In the genomic region with DNA sequence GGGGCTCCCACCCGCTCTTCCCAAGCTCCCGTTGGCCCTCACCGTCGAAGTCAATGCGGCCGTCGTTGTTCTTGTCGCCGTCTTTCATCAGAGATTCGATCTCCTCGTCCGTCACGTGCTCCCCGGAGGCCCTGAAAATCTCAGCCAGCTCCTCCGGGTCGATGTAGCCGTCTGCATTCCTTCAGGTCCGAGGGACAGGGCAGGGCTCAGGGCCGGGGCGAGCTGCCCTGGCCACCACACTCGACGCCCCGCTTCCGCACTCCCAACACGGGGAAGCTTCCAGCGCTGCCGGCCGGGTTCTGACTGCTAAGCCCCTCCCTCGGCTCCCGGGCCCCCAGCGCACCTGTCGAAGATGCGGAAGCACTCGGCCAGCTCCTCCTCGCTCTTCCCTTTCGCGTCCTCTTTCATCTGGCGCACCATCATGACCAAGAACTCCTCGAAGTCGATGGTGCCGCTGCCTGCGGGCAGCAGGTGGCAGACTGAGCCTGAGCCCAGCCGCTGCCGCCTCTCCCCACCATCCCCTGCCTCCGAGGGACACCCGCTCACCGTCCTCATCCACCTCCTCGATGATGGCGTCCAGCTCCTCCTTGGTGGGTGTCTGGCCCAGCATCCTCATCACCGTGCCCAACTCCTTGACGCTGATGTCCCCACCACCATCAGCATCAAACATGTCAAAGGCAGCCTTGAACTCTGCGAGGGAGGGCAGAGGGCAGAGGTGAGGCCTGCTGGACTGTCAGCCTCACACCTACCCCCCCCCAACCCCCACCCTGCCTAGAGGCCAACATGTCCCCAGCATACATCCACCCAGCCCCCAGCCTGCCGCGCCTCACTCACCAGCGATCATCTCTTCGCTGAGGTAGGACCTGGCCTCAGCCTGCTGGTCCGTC, we compare ENCODE assay signal across 9 cellular contexts. TPM values are rescaled to one million over a fixed set of nuclear protein-coding genes. Genes with fewer than 3 reads are reported as not detected.
DNase-seq lines count a peak whose midpoint lies in the region; ATAC-seq and TF ChIP-seq lines count a peak whose summit lies in the region.
"Had no signal": no experiment of that assay in that cellular context is flagged by ENCODE, and none has a peak within 500 bp of the region (broad histone marks: within the 10 kb centered on the region; RNA-seq: fewer than 3 reads in every experiment).

No MANE protein-coding gene starts in this region.

- H2AFZ ChIP-seq in DND-41 (ENCODE audit: low read depth, low read length): no peak overlapping the region

- H3K27me3 ChIP-seq in DND-41 (ENCODE audit: insufficient read depth, low read length, poor library complexity) (peaks cover 4% of the 10 kb centered on the region), foreskin keratinocyte (peaks cover 21% of the 10 kb centered on the region), psoas muscle (ENCODE audit: insufficient read depth in 3 of 3, low read length in 2 of 3) (no peaks in the 10 kb centered on the region)

- no peaks in the 10 kb centered on the region for H3K9me3 Mint-ChIP-seq in activated T-helper 1 cell treated with anti-CD3 and anti-CD28 coated beads, Interleukin-12 subunit alpha, Interleukin-12 subunit beta, Interleukin-2, Interleukin-4 antibody, amounts not matched to agents 30 ng/mL and 10 ng/mL and 1 ng/mL, durations not matched to agents 14 hours and 24 hours and 36 hours

- DNase-seq in DND-41 (no peak), NCI-H2029 treated with DMSO at 0.1 percent for 48 hours (lab: John Stamatoyannopoulos, UW) (peak; percentile 17), foreskin keratinocyte (no peak), psoas muscle (peak; percentile 65 to 80)
- DNase-seq in activated T-helper 1 cell treated with anti-CD3 and anti-CD28 coated beads, Interleukin-12 subunit alpha, Interleukin-12 subunit beta, Interleukin-2, Interleukin-4 antibody, amounts not matched to agents 30 ng/mL and 10 ng/mL and 1 ng/mL, durations not matched to agents 14 hours and 24 hours and 36 hours (ENCODE audit: low spot score): peak; percentile 28

- H3K4me3 ChIP-seq in DND-41 (ENCODE audit: low read depth in 1 of 2, low read length in 2 of 2) (no peak overlapping the region), psoas muscle (peak overlapping the region; percentile 81)

- intact Hi-C loops in activated T-helper 1 cell treated with anti-CD3 and anti-CD28 coated beads, Interleukin-12 subunit alpha, Interleukin-12 subunit beta, Interleukin-2, Interleukin-4 antibody, amounts not matched to agents 30 ng/mL and 10 ng/mL and 1 ng/mL, durations not matched to agents 14 hours and 24 hours and 36 hours (cut with micrococcal nuclease): loop anchor here (1.0 to 2.0 kb wide), 2 partner anchors 67 to 139 kb away; partner anchors contain the start of genes CTSA and NEURL2
- intact Hi-C loops in psoas muscle (cut with DNase I): loop anchor here (2.0 to 5.0 kb wide), 4 partner anchors 57 to 138 kb away; partner anchors contain the start of gene ZSWIM1 (in 1 of the 2)

- H3K4me1 ChIP-seq in DND-41 (ENCODE audit: insufficient read depth, low read length): no peaks in the 10 kb centered on the region
- no peaks in the 10 kb centered on the region for H3K4me1 ChIP-seq in foreskin keratinocyte
- peaks cover 38% of the 10 kb centered on the region for H3K4me1 ChIP-seq in psoas muscle

- 0 out of 3 replicates have a peak, but pooled peaks have one; percentile 35 for ATAC-seq in DND-41 (ENCODE audit: insufficient read depth, low read depth)
- ATAC-seq in foreskin keratinocyte: peak; percentile 53
- peak in 3 of 4 donors; percentile 40 to 55 (median 42) for ATAC-seq in psoas muscle
- ATAC-seq in GM21723 (IDR thresholded peaks at IDR 0.05; ENCODE audit: unreplicated experiment): no peak
- no peak for ATAC-seq in GM18870 (IDR thresholded peaks at IDR 0.05; ENCODE audit: unreplicated experiment)
- ATAC-seq in GM18907 (IDR thresholded peaks at IDR 0.05; ENCODE audit: unreplicated experiment): no peak

- H3K27me3 Mint-ChIP-seq in activated T-helper 1 cell treated with anti-CD3 and anti-CD28 coated beads, Interleukin-12 subunit alpha, Interleukin-12 subunit beta, Interleukin-2, Interleukin-4 antibody, amounts not matched to agents 30 ng/mL and 10 ng/mL and 1 ng/mL, durations not matched to agents 14 hours and 24 hours and 36 hours (ENCODE audit: insufficient read depth): peaks cover 37% of the 10 kb centered on the region

- H4K20me1 ChIP-seq in DND-41 (ENCODE audit: insufficient read depth, low read length): no peaks in the 10 kb centered on the region

- no peak overlapping the region for H3K27ac Mint-ChIP-seq in activated T-helper 1 cell treated with anti-CD3 and anti-CD28 coated beads, Interleukin-12 subunit alpha, Interleukin-12 subunit beta, Interleukin-2, Interleukin-4 antibody, amounts not matched to agents 30 ng/mL and 10 ng/mL and 1 ng/mL, durations not matched to agents 14 hours and 24 hours and 36 hours

- H3K36me3 Mint-ChIP-seq in activated T-helper 1 cell treated with anti-CD3 and anti-CD28 coated beads, Interleukin-12 subunit alpha, Interleukin-12 subunit beta, Interleukin-2, Interleukin-4 antibody, amounts not matched to agents 30 ng/mL and 10 ng/mL and 1 ng/mL, durations not matched to agents 14 hours and 24 hours and 36 hours (ENCODE audit: low read depth): peaks cover 1% of the 10 kb centered on the region

- H3K79me2 ChIP-seq in DND-41 (ENCODE audit: insufficient read depth, low read length): no peaks in the 10 kb centered on the region

- H3K36me3 ChIP-seq in DND-41 (ENCODE audit: insufficient read depth, low read length) (no peaks in the 10 kb centered on the region), psoas muscle (ENCODE audit: insufficient read depth in 1 of 2, low read depth in 1 of 2) (peaks cover 0 to 67% of the 10 kb centered on the region in 2 donors)

- H3K4me3 Mint-ChIP-seq in activated T-helper 1 cell treated with anti-CD3 and anti-CD28 coated beads, Interleukin-12 subunit alpha, Interleukin-12 subunit beta, Interleukin-2, Interleukin-4 antibody, amounts not matched to agents 30 ng/mL and 10 ng/mL and 1 ng/mL, durations not matched to agents 14 hours and 24 hours and 36 hours: peak overlapping the region; percentile 68

- no peak overlapping the region for H3K27ac ChIP-seq in DND-41 (ENCODE audit: low read length)
- no peak overlapping the region for H3K27ac ChIP-seq in foreskin keratinocyte
- H3K27ac ChIP-seq in psoas muscle: peak overlapping the region; percentile 98

- H3K9ac ChIP-seq in DND-41 (ENCODE audit: low read depth, low read length): no peak overlapping the region

- H3K4me1 Mint-ChIP-seq in activated T-helper 1 cell treated with anti-CD3 and anti-CD28 coated beads, Interleukin-12 subunit alpha, Interleukin-12 subunit beta, Interleukin-2, Interleukin-4 antibody, amounts not matched to agents 30 ng/mL and 10 ng/mL and 1 ng/mL, durations not matched to agents 14 hours and 24 hours and 36 hours (ENCODE audit: low read depth): peaks cover 23% of the 10 kb centered on the region

- no peak overlapping the region for H3K4me2 ChIP-seq in DND-41 (ENCODE audit: insufficient read depth, low read length)

- TF ChIP-seq CTCF in DND-41 (IDR thresholded peaks at IDR 0.05; ENCODE audit: borderline replicate concordance, extremely low read depth, low read length, poor library complexity, severe bottlenecking) (peak; percentile 43), foreskin keratinocyte (conservative IDR thresholded peaks at IDR 0.05) (peak; percentile 73), psoas muscle (IDR thresholded peaks at IDR 0.05) (peak; percentile 52)

- WGBS in psoas muscle, 3 donors: 9 to 19% (median 18%) methylated on average over 51 to 57 of the region's 57 CpGs

- H3K9me3 ChIP-seq in DND-41 (ENCODE audit: insufficient read depth, low read length, severe bottlenecking) (no peaks in the 10 kb centered on the region), psoas muscle (no peaks in the 10 kb centered on the region)

RNA-seq across cellular contexts. Expression of gene TNNC2, which starts 2.9 kb away (rescaled TPM):
- total RNA-seq in activated T-helper 1 cell treated with anti-CD3 and anti-CD28 coated beads, Interleukin-12 subunit alpha, Interleukin-12 subunit beta, Interleukin-2, Interleukin-4 antibody, amounts not matched to agents 30 ng/mL and 10 ng/mL and 1 ng/mL, durations not matched to agents 14 hours and 24 hours and 36 hours: not detected in 2 replicates
- not detected in 2 replicates for total RNA-seq in foreskin keratinocyte
- 0.10 TPM in 1 of 2 replicates, not detected in the other for polyA plus RNA-seq in foreskin keratinocyte
- 1,000 to 10,000 TPM; 1,390 to 3,666 (median 2,654) TPM for total RNA-seq in psoas muscle
- polyA plus RNA-seq in psoas muscle: over 10,000 TPM in 1 of 3 donors, 1,000 to 10,000 TPM in 2; 2,508 to 10,677 (median 9,192) TPM

RNA-seq across cellular contexts. Expression of gene SNX21, which starts 9.4 kb away (rescaled TPM):
- total RNA-seq in activated T-helper 1 cell treated with anti-CD3 and anti-CD28 coated beads, Interleukin-12 subunit alpha, Interleukin-12 subunit beta, Interleukin-2, Interleukin-4 antibody, amounts not matched to agents 30 ng/mL and 10 ng/mL and 1 ng/mL, durations not matched to agents 14 hours and 24 hours and 36 hours: 0.75 and 1.1 TPM in 2 replicates
- total RNA-seq in foreskin keratinocyte (11.2 and 14.2 TPM in 2 replicates), psoas muscle (10 to 100 TPM; 22.3 to 44.9 (median 31.6) TPM)
- polyA plus RNA-seq in foreskin keratinocyte (12.0 and 15.5 TPM in 2 replicates), psoas muscle (10 to 100 TPM in 2 of 3 donors, 1 to 10 TPM in 1; 8.7 to 63.9 (median 21.2) TPM)

RNA-seq across cellular contexts. Expression of gene UBE2C, which starts 11.7 kb away (rescaled TPM):
- total RNA-seq in activated T-helper 1 cell treated with anti-CD3 and anti-CD28 coated beads, Interleukin-12 subunit alpha, Interleukin-12 subunit beta, Interleukin-2, Interleukin-4 antibody, amounts not matched to agents 30 ng/mL and 10 ng/mL and 1 ng/mL, durations not matched to agents 14 hours and 24 hours and 36 hours: 114 and 118 TPM in 2 replicates
- total RNA-seq in foreskin keratinocyte (148 and 198 TPM in 2 replicates), psoas muscle (under 1 TPM; 0.32 to 0.42 (median 0.38) TPM)
- polyA plus RNA-seq in foreskin keratinocyte (186 and 264 TPM in 2 replicates), psoas muscle (under 1 TPM in 2 of 3 donors, not detected in 1; 0.35 to 0.40 TPM)

RNA-seq across cellular contexts. Expression of gene DNTTIP1, which starts 32.4 kb away (rescaled TPM):
- 35.6 and 40.1 TPM in 2 replicates for total RNA-seq in activated T-helper 1 cell treated with anti-CD3 and anti-CD28 coated beads, Interleukin-12 subunit alpha, Interleukin-12 subunit beta, Interleukin-2, Interleukin-4 antibody, amounts not matched to agents 30 ng/mL and 10 ng/mL and 1 ng/mL, durations not matched to agents 14 hours and 24 hours and 36 hours
- total RNA-seq in foreskin keratinocyte: 31.0 and 36.3 TPM in 2 replicates
- polyA plus RNA-seq in foreskin keratinocyte: 52.3 and 52.4 TPM in 2 replicates
- 10 to 100 TPM; 40.6 to 56.7 (median 44.9) TPM for total RNA-seq in psoas muscle
- polyA plus RNA-seq in psoas muscle: 10 to 100 TPM; 28.3 to 56.8 (median 53.9) TPM

RNA-seq across cellular contexts. Expression of gene WFDC3, which starts 32.5 kb away (rescaled TPM):
- total RNA-seq in activated T-helper 1 cell treated with anti-CD3 and anti-CD28 coated beads, Interleukin-12 subunit alpha, Interleukin-12 subunit beta, Interleukin-2, Interleukin-4 antibody, amounts not matched to agents 30 ng/mL and 10 ng/mL and 1 ng/mL, durations not matched to agents 14 hours and 24 hours and 36 hours: not detected in 2 replicates
- total RNA-seq in foreskin keratinocyte (0.67 and 1.4 TPM in 2 replicates), psoas muscle (1 to 10 TPM in 1 of 4 donors, under 1 TPM in 2, not detected in 1; 0.64 to 1.2 (median 0.73) TPM)
- polyA plus RNA-seq in foreskin keratinocyte (1.0 and 2.3 TPM in 2 replicates), psoas muscle (under 1 TPM; 0.51 to 0.79 (median 0.61) TPM)
- total RNA-seq: subcutaneous adipose tissue had no signal

Comparison
In these comparisons a context has a peak if more than half of its experiments do, and no peak if none do; other contexts are left out.
1. ATAC-seq: peak in DND-41 (single experiment), foreskin keratinocyte (single experiment) and psoas muscle (3 of 4); none in GM21723 (single experiment), GM18870 (single experiment) and GM18907 (single experiment).
2. DNase-seq: peak in NCI-H2029 treated with DMSO at 0.1 percent for 48 hours (single experiment), activated T-helper 1 cell treated with anti-CD3 and anti-CD28 coated beads, Interleukin-12 subunit alpha, Interleukin-12 subunit beta, Interleukin-2, Interleukin-4 antibody, amounts not matched to agents 30 ng/mL and 10 ng/mL and 1 ng/mL, durations not matched to agents 14 hours and 24 hours and 36 hours (single experiment) and psoas muscle (2 of 2); none in DND-41 (single experiment) and foreskin keratinocyte (0 of 2).
3. RNA of gene TNNC2, which starts 2.9 kb away (total RNA-seq): 1,390 to 3,666 TPM in psoas muscle; not detected in foreskin keratinocyte and not detected in activated T-helper 1 cell treated with anti-CD3 and anti-CD28 coated beads, Interleukin-12 subunit alpha, Interleukin-12 subunit beta, Interleukin-2, Interleukin-4 antibody, amounts not matched to agents 30 ng/mL and 10 ng/mL and 1 ng/mL, durations not matched to agents 14 hours and 24 hours and 36 hours; every median in the first group is over 1,000 times any median in the second.
4. RNA of gene UBE2C, which starts 11.7 kb away (total RNA-seq): 148 to 198 TPM in foreskin keratinocyte and 114 to 118 TPM in activated T-helper 1 cell treated with anti-CD3 and anti-CD28 coated beads, Interleukin-12 subunit alpha, Interleukin-12 subunit beta, Interleukin-2, Interleukin-4 antibody, amounts not matched to agents 30 ng/mL and 10 ng/mL and 1 ng/mL, durations not matched to agents 14 hours and 24 hours and 36 hours; 0.32 to 0.42 TPM in psoas muscle; every median in the first group is over 10 times any median in the second.
5. Peak in every context shown above with its lines, with median percentiles within 50 percentile points of each other: CTCF ChIP-seq.